ENCODE assay signal across 7 cellular contexts in genomic region chr7:1840744-1841143, GRCh38.
A peak's percentile ranks its signal among the peaks of the same experiment; 100 is the strongest.
DNase-seq lines count a peak whose midpoint lies in the region; ATAC-seq and TF ChIP-seq lines count a peak whose summit lies in the region.
"Not testable (repeated sequence)": the region's sequence is repeated elsewhere in the genome, so short reads cannot be mapped to it uniquely, and the experiment has no call there.

No MANE protein-coding gene starts in this region.

- H3K27ac ChIP-seq in RWPE2 (ENCODE audit: poor library complexity, severe bottlenecking); endodermal cell (ENCODE audit: low read depth, low read length); ovary; upper lobe of right lung: not testable (repeated sequence)

- TF ChIP-seq CTCF in RWPE2 (IDR thresholded peaks at IDR 0.05; ENCODE audit: poor library complexity, severe bottlenecking); endodermal cell (conservative IDR thresholded peaks at IDR 0.05); ovary (IDR thresholded peaks at IDR 0.05); upper lobe of right lung (IDR thresholded peaks at IDR 0.05): not testable (repeated sequence)

- H3K27me3 ChIP-seq in RWPE2 (ENCODE audit: insufficient read depth, poor library complexity, severe bottlenecking); endodermal cell (ENCODE audit: control insufficient read depth, insufficient read depth, low read length, poor library complexity, severe bottlenecking); ovary; upper lobe of right lung: not testable (repeated sequence)

- H3K4me3 Mint-ChIP-seq in activated naive CD4-positive, alpha-beta T cell treated with anti-CD3 and anti-CD28 coated beads, Interleukin-2, amount 10 ng/mL, durations not matched to agents 7 days and 5 days; endodermal cell: not testable (repeated sequence)

- ATAC-seq in RWPE2 (ENCODE audit: low read depth); upper lobe of right lung: not testable (repeated sequence)

- H3K27me3 Mint-ChIP-seq in activated naive CD4-positive, alpha-beta T cell treated with anti-CD3 and anti-CD28 coated beads, Interleukin-2, amount 10 ng/mL, durations not matched to agents 7 days and 5 days; endodermal cell (ENCODE audit: insufficient read depth): not testable (repeated sequence)

- H3K9me3 Mint-ChIP-seq in activated naive CD4-positive, alpha-beta T cell treated with anti-CD3 and anti-CD28 coated beads, Interleukin-2, amount 10 ng/mL, durations not matched to agents 7 days and 5 days; endodermal cell: not testable (repeated sequence)

- intact Hi-C loops in cardiac septum (cut with DNase I); ovary (cut with DNase I); upper lobe of right lung (cut with DNase I): not testable (repeated sequence)

- not testable (repeated sequence) for H3K4me1 Mint-ChIP-seq in activated naive CD4-positive, alpha-beta T cell treated with anti-CD3 and anti-CD28 coated beads, Interleukin-2, amount 10 ng/mL, durations not matched to agents 7 days and 5 days; endodermal cell

- not testable (repeated sequence) for H3K36me3 ChIP-seq in RWPE2 (ENCODE audit: low read depth); endodermal cell (ENCODE audit: control insufficient read depth, insufficient read depth, low read length); ovary; upper lobe of right lung

- not testable (repeated sequence) for TF ChIP-seq POLR2A in ovary (IDR thresholded peaks at IDR 0.05)

- H3K4me3 ChIP-seq in RWPE2 (ENCODE audit: severe bottlenecking); endodermal cell (ENCODE audit: low read length); ovary; upper lobe of right lung: not testable (repeated sequence)

- DNase-seq in RWPE2 (ENCODE audit: low spot score), result peak; percentile 52
- peak; percentile 14 for DNase-seq in activated naive CD4-positive, alpha-beta T cell treated with anti-CD3 and anti-CD28 coated beads, Interleukin-2, amount 10 ng/mL, durations not matched to agents 7 days and 5 days
- peak; percentile 41 for DNase-seq in endodermal cell
- peak; percentile 56 for DNase-seq in cardiac septum (ENCODE audit: low spot score)
- peak; percentile 67 for DNase-seq in mesenteric fat pad (ENCODE audit: low spot score)
- DNase-seq in ovary, result peak in 3 of 5 donors; percentile 6 to 21 (median 20)
- DNase-seq in upper lobe of right lung, result peak; percentile 57

- H3K9ac ChIP-seq in endodermal cell (ENCODE audit: extremely low read depth, low read length, poor library complexity, severe bottlenecking), result not testable (repeated sequence)

- not testable (repeated sequence) for H3K27ac Mint-ChIP-seq in activated naive CD4-positive, alpha-beta T cell treated with anti-CD3 and anti-CD28 coated beads, Interleukin-2, amount 10 ng/mL, durations not matched to agents 7 days and 5 days; endodermal cell

- H3K4me1 ChIP-seq in RWPE2 (ENCODE audit: insufficient read depth, poor library complexity, severe bottlenecking); endodermal cell (ENCODE audit: control insufficient read depth, insufficient read depth, low read length); ovary (ENCODE audit: insufficient read depth); upper lobe of right lung: not testable (repeated sequence)

- CTCF ChIA-PET in activated naive CD4-positive, alpha-beta T cell treated with anti-CD3 and anti-CD28 coated beads, Interleukin-2, amount 10 ng/mL, durations not matched to agents 7 days and 5 days (lab: Charles Lee), result not testable (repeated sequence)

- H3K36me3 Mint-ChIP-seq in activated naive CD4-positive, alpha-beta T cell treated with anti-CD3 and anti-CD28 coated beads, Interleukin-2, amount 10 ng/mL, durations not matched to agents 7 days and 5 days, result peaks cover 27% of the 10 kb centered on the region
- H3K36me3 Mint-ChIP-seq in endodermal cell (ENCODE audit: low read depth), result not testable (repeated sequence)

- 92 to 93% methylated on average over 8 to 15 of the region's 18 CpGs for WGBS in endodermal cell (ENCODE audit: insufficient coverage in 1 of 2, insufficient read length in 1 of 2), 2 experiments
- 88 to 94% (median 90%) methylated on average over 12 to 18 of the region's 18 CpGs for WGBS in ovary, 3 donors

- not testable (repeated sequence) for TF ChIP-seq EP300 in ovary (IDR thresholded peaks at IDR 0.05)

- H3K9me3 ChIP-seq in RWPE2 (ENCODE audit: severe bottlenecking); endodermal cell (ENCODE audit: control insufficient read depth, low read length); ovary; upper lobe of right lung: not testable (repeated sequence)

Comparison
In these comparisons a context has a peak if more than half of its experiments do, and no peak if none do; other contexts are left out.
1. DNase-seq: peak in every context shown above with its lines; median percentile 67 in mesenteric fat pad; 57 in upper lobe of right lung; 56 in cardiac septum; 52 in RWPE2; 41 in endodermal cell; 20 in ovary; 14 in activated naive CD4-positive, alpha-beta T cell treated with anti-CD3 and anti-CD28 coated beads, Interleukin-2, amount 10 ng/mL, durations not matched to agents 7 days and 5 days.